11 cellular contexts compared by ENCODE assay signal in the genomic region with DNA sequence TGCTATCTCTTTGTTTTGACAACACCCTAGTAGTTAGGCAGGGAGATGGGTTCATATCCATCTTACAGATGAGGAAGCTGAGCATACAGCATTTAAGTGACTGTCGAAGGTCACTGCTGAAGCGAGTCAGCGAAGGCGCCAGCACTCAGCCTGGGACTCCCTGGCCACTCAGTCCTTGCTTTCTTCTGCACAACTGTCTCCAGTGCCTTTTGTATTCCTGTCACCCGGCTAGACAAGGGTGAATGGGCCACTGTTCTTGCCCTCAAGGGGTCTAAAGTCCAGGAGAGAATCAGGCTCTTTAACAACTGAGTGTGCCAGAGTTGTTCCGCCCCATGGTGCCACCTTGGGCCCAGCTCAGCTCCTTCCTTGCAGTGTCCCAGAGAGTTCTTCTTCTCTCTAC.
"Had no signal": no experiment of that assay in that cellular context is flagged by ENCODE, and none has a peak within 500 bp of the region (broad histone marks: within the 10 kb centered on the region; RNA-seq: fewer than 3 reads in every experiment).

No MANE protein-coding gene starts in this region.

- H3K4me1 ChIP-seq: foreskin keratinocyte had no signal

- H3K27ac Mint-ChIP-seq: activated naive CD4-positive, alpha-beta T cell treated with anti-CD3 and anti-CD28 coated beads, Interleukin-2, amount 50 U/mL, for 24 hours; T-helper 2 cell treated with Interferon-gamma antibody and Interleukin-4, amounts not matched to agents 5 μg/mL and 100 μg/mL, for 36 hours; type B pancreatic cell had no signal

- H3K4me3 Mint-ChIP-seq: activated naive CD4-positive, alpha-beta T cell treated with anti-CD3 and anti-CD28 coated beads, Interleukin-2, amount 50 U/mL, for 24 hours; T-helper 2 cell treated with Interferon-gamma antibody and Interleukin-4, amounts not matched to agents 5 μg/mL and 100 μg/mL, for 36 hours; type B pancreatic cell had no signal

- H3K36me3 Mint-ChIP-seq: activated naive CD4-positive, alpha-beta T cell treated with anti-CD3 and anti-CD28 coated beads, Interleukin-2, amount 50 U/mL, for 24 hours had no signal

- H3K27me3 ChIP-seq: pancreas had no signal

- H3K36me3 ChIP-seq: left lung, pancreas had no signal

- H3K9me3 Mint-ChIP-seq: activated naive CD4-positive, alpha-beta T cell treated with anti-CD3 and anti-CD28 coated beads, Interleukin-2, amount 50 U/mL, for 24 hours; T-helper 2 cell treated with Interferon-gamma antibody and Interleukin-4, amounts not matched to agents 5 μg/mL and 100 μg/mL, for 36 hours; type B pancreatic cell had no signal

- H3K27me3 Mint-ChIP-seq: type B pancreatic cell had no signal

- H3K4me1 Mint-ChIP-seq: activated naive CD4-positive, alpha-beta T cell treated with anti-CD3 and anti-CD28 coated beads, Interleukin-2, amount 50 U/mL, for 24 hours had no signal

- H3K9me3 ChIP-seq: left lung, pancreas had no signal

- H3K4me3 ChIP-seq: left lung, pancreas had no signal

- DNase-seq: activated effector memory CD4-positive, alpha-beta T cell treated with Interleukin-2 at 50 U/mL for 16 hours; activated T-cell treated with anti-CD3 and anti-CD28 coated beads, Interleukin-2, amount 50 U/mL, for 1 hour; amniotic stem cell; cerebellar nuclear complex; foreskin keratinocyte; head of caudate nucleus; left lung; pancreas had no signal

- H3K27ac ChIP-seq: foreskin keratinocyte, left lung, pancreas had no signal
